30 cellular contexts compared by ENCODE assay signal in the genomic region with DNA sequence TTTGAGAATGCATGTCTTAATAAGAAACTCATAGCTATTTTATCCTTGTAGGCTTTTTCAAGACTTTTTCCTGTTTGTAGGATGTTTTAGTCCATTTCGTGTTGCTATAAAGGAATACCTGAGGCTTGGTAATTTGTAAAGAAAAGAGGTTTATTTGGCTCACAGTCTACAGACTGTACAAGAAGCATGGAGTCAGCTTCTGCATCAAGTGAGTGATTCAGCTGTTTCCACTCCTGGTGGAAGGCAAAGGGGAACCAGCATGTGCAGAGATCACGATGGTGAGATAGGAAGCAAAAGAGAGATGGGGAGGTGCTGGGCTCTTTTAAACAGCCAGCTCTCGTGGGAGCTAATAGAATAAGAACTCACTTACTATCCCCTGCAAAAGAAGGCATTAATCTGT.
"Had no signal": no experiment of that assay in that cellular context is flagged by ENCODE, and none has a peak within 500 bp of the region (broad histone marks: within the 10 kb centered on the region; RNA-seq: fewer than 3 reads in every experiment).

No MANE protein-coding gene starts in this region.

- H3K27ac ChIP-seq: brain microvascular endothelial cell, coronary artery, dorsolateral prefrontal cortex, VCaP had no signal

- ATAC-seq: activated naive CD4-positive, alpha-beta T cell treated with anti-CD3 and anti-CD28 coated beads, Interleukin-2, amount 50 U/mL, for 72 hours; activated T-cell treated with anti-CD3 and anti-CD28 coated beads, Interleukin-2, amount 50 U/mL, for 72 hours; esophagus mucosa; WTC11 had no signal

- H3K27me3 ChIP-seq: brain microvascular endothelial cell, dorsolateral prefrontal cortex had no signal

- H3K36me3 ChIP-seq: brain microvascular endothelial cell had no signal

- H3K4me3 ChIP-seq: coronary artery, dorsolateral prefrontal cortex had no signal

- DNase-seq: activated CD4-positive, alpha-beta memory T cell treated with anti-CD3 and anti-CD28 coated beads, Interleukin-2, amount 10 ng/mL, durations not matched to agents 7 days and 5 days; activated CD4-positive, alpha-beta T cell treated with anti-CD3 and anti-CD28 coated beads for 1 hour; activated CD4-positive, alpha-beta T cell treated with anti-CD3 and anti-CD28 coated beads for 4 hours; activated CD4-positive, alpha-beta T cell treated with anti-CD3 and anti-CD28 coated beads, Interleukin-2, amount 10 ng/mL, durations not matched to agents 7 days and 5 days; activated CD4-positive, alpha-beta T cell treated with anti-CD3 and anti-CD28 coated beads, Interleukin-2, amount 50 U/mL, for 4 hours; activated CD8-positive, alpha-beta memory T cell treated with anti-CD3 and anti-CD28 coated beads, Interleukin-2, amount 50 U/mL, for 48 hours; activated gamma-delta T cell; activated naive CD4-positive, alpha-beta T cell; activated naive CD4-positive, alpha-beta T cell treated with anti-CD3 and anti-CD28 coated beads, Interleukin-2, amount 10 ng/mL, durations not matched to agents 7 days and 5 days; activated naive CD8-positive, alpha-beta T cell treated with anti-CD3 and anti-CD28 coated beads, Interleukin-2, amount 10 ng/mL, durations not matched to agents 7 days and 5 days; activated T-cell treated with anti-CD3 and anti-CD28 coated beads for 4 hours; activated T-cell treated with anti-CD3 and anti-CD28 coated beads, Interleukin-2, amount 50 U/mL, for 24 hours; activated T-cell treated with anti-CD3 and anti-CD28 coated beads, Interleukin-2, amount 50 U/mL, for 72 hours; brain microvascular endothelial cell; dorsolateral prefrontal cortex; effector memory CD4-positive, alpha-beta T cell; endodermal cell; foreskin fibroblast; head of caudate nucleus; hippocampal formation; T-helper 2 cell had no signal

- FAIRE-seq: astrocyte, bronchial epithelial cell, frontal cortex, TTC549 had no signal
